Comparison of ENCODE assay signal across 21 cellular contexts in the genomic region with DNA sequence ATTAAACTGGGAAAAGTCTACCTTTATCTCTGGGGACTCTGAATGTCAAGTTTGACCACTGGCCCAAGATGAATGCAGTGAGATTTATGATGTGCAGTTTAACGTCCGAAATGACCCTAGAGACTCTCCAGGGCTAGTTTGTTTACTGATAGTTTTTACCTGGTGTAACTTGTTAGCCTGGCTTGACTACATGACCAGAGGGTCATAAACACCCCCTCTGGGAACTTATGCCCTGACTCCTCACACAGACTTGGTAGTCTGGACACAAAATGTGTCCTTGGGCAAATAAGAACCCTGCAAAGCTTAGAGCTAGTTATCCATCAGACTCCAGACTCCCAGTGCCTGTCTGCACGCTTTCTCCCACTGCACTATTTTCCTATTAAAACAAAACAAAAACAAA.
"Had no signal": no experiment of that assay in that cellular context is flagged by ENCODE, and none has a peak within 500 bp of the region (broad histone marks: within the 10 kb centered on the region; RNA-seq: fewer than 3 reads in every experiment).

No MANE protein-coding gene starts in this region.

- DNase-seq: effector memory CD8-positive, alpha-beta T cell; esophagus squamous epithelium; foreskin fibroblast; immature natural killer cell; kidney; left cardiac atrium; left ventricle myocardium superior; mesenchymal stem cell; mucosa of descending colon; naive thymus-derived CD8-positive, alpha-beta T cell; nucleus accumbens; ovary; right cardiac atrium; stimulated activated CD4-positive, alpha-beta T cell treated with anti-CD3 and anti-CD28 coated beads, Interleukin-2, amount 100 ng/mL, for 48 hours; stimulated activated naive CD4-positive, alpha-beta T cell treated with Interleukin-2 at 50 U/mL for 16 hours had no signal

- H3K4me3 ChIP-seq: esophagus squamous epithelium, gastroesophageal sphincter, lung, mucosa of descending colon, ovary, smooth muscle cell had no signal

- H3K4me3 Mint-ChIP-seq: dendritic cell treated with granulocyte-macrophage colony-stimulating factor and Interleukin-4, amounts not matched to agents 40 ng/mL and 50 ng/mL, for 4 days; effector memory CD8-positive, alpha-beta T cell; immature natural killer cell; naive thymus-derived CD8-positive, alpha-beta T cell; neural crest cell; type B pancreatic cell had no signal

- H3K27me3 Mint-ChIP-seq: dendritic cell treated with granulocyte-macrophage colony-stimulating factor and Interleukin-4, amounts not matched to agents 40 ng/mL and 50 ng/mL, for 4 days; effector memory CD8-positive, alpha-beta T cell; type B pancreatic cell had no signal

- H3K27ac Mint-ChIP-seq: dendritic cell treated with granulocyte-macrophage colony-stimulating factor and Interleukin-4, amounts not matched to agents 40 ng/mL and 50 ng/mL, for 4 days; effector memory CD8-positive, alpha-beta T cell; immature natural killer cell; naive thymus-derived CD8-positive, alpha-beta T cell; type B pancreatic cell had no signal

- H3K27me3 ChIP-seq: esophagus squamous epithelium, gastroesophageal sphincter, ovary had no signal

- H3K4me1 Mint-ChIP-seq: immature natural killer cell; naive thymus-derived CD8-positive, alpha-beta T cell; neural crest cell had no signal

- H3K4me2 ChIP-seq: smooth muscle cell had no signal

- H3K4me1 ChIP-seq: gastroesophageal sphincter had no signal

- H3K9me3 ChIP-seq: esophagus squamous epithelium, gastroesophageal sphincter, mucosa of descending colon, ovary had no signal

- H3K36me3 ChIP-seq: esophagus squamous epithelium, gastroesophageal sphincter, ovary had no signal

- H3K27ac ChIP-seq: esophagus squamous epithelium, gastroesophageal sphincter, ovary had no signal

- H3K9me3 Mint-ChIP-seq: dendritic cell treated with granulocyte-macrophage colony-stimulating factor and Interleukin-4, amounts not matched to agents 40 ng/mL and 50 ng/mL, for 4 days; neural crest cell had no signal

- H3K36me3 Mint-ChIP-seq: immature natural killer cell; naive thymus-derived CD8-positive, alpha-beta T cell; type B pancreatic cell had no signal

- ATAC-seq: effector memory CD8-positive, alpha-beta T cell; gastroesophageal sphincter; left cardiac atrium; left ventricle myocardium superior; mucosa of descending colon; naive thymus-derived CD8-positive, alpha-beta T cell; right cardiac atrium had no signal
